Comparison of ENCODE assay signal across 8 cellular contexts in genomic region chr12:51820721-51821422, GRCh38. TPM values are rescaled to one million over a fixed set of nuclear protein-coding genes. Genes with fewer than 3 reads are reported as not detected.
DNase-seq lines count a peak whose midpoint lies in the region; ATAC-seq and TF ChIP-seq lines count a peak whose summit lies in the region.

No MANE protein-coding gene starts in this region.

- DNase-seq in KBM-7 (peak; percentile 80), Panc1 (ENCODE audit: low read depth, low spot score) (no peak), activated gamma-delta T cell treated with Interleukin-2 at 50 U/mL for 16 hours (peak; percentile 80), left ventricle myocardium inferior (peak; percentile 73)

- 0 out of 2 replicates have a peak, but pooled peaks cover 15% of the 10 kb centered on the region for H4K20me1 ChIP-seq in BLaER1

- CTCF ChIA-PET in Panc1 (lab: Charles Lee), result interaction anchor here (0.6 to 1.9 kb wide), 3 partner anchors 54 to 1264 kb away, joined by 3 to 9 read pairs (median 4); no protein-coding TSS in a partner anchor

- ATAC-seq in Panc1 (peak; percentile 84), GM18861 (IDR thresholded peaks at IDR 0.05; ENCODE audit: unreplicated experiment) (no peak), GM21619 (IDR thresholded peaks at IDR 0.05; ENCODE audit: unreplicated experiment) (no peak)

- POLR2A ChIA-PET in Panc1 (lab: Charles Lee), result interaction anchor here (0.5 to 0.6 kb wide), 2 partner anchors 169 to 750 kb away, joined by 3 to 11 read pairs; no protein-coding TSS in a partner anchor

- H3K4me1 ChIP-seq in BLaER1 (peaks cover 50% of the 10 kb centered on the region), Panc1 (ENCODE audit: control insufficient read depth, insufficient read depth, low read length) (no peaks in the 10 kb centered on the region), left ventricle myocardium inferior (peaks cover 14% of the 10 kb centered on the region), skeletal muscle satellite cell (ENCODE audit: control insufficient read depth, insufficient read depth, low read length) (peaks cover 39% of the 10 kb centered on the region)

- H3K36me3 ChIP-seq in BLaER1, result no peaks in the 10 kb centered on the region
- H3K36me3 ChIP-seq in Panc1 (ENCODE audit: control insufficient read depth, insufficient read depth, low read length), result no peaks in the 10 kb centered on the region
- no peaks in the 10 kb centered on the region for H3K36me3 ChIP-seq in left ventricle myocardium inferior
- H3K36me3 ChIP-seq in skeletal muscle satellite cell (ENCODE audit: insufficient read depth, low read length), result no peaks in the 10 kb centered on the region

- BruUV-seq in Panc1 (replicated peaks; lab: Mats Ljungman, UMichigan), result no TSS peak

- H3K9ac ChIP-seq in BLaER1 (peak overlapping the region; percentile 97), skeletal muscle satellite cell (ENCODE audit: low read depth, low read length) (peak overlapping the region; percentile 87)

- intact Hi-C loops in Panc1 (cut with micrococcal nuclease; ENCODE audit: unreplicated experiment), result loop anchor here (10.0 kb wide), 1 partner anchor 286 kb away; no protein-coding TSS in a partner anchor
- intact Hi-C loops in left ventricle myocardium inferior (cut with micrococcal nuclease), result no loop called here

- peak overlapping the region; percentile 88 for H3K4me2 ChIP-seq in BLaER1
- H3K4me2 ChIP-seq in skeletal muscle satellite cell (ENCODE audit: low read length), result peak overlapping the region; percentile 86

- H3K9me3 ChIP-seq in BLaER1 (no peaks in the 10 kb centered on the region), Panc1 (ENCODE audit: control insufficient read depth, insufficient read depth, low read depth, low read length) (no peaks in the 10 kb centered on the region), left ventricle myocardium inferior (replicated peaks) (no peaks in the 10 kb centered on the region), skeletal muscle satellite cell (replicated peaks; ENCODE audit: low read length) (no peaks in the 10 kb centered on the region)

- H3K27me3 ChIP-seq in BLaER1 (peaks cover 3% of the 10 kb centered on the region; the same call in 1 of the 2 replicates), Panc1 (ENCODE audit: control insufficient read depth, insufficient read depth, low read length) (no peaks in the 10 kb centered on the region), left ventricle myocardium inferior (ENCODE audit: low read depth) (peaks cover 49% of the 10 kb centered on the region), skeletal muscle satellite cell (ENCODE audit: control insufficient read depth, insufficient read depth, low read length) (no peaks in the 10 kb centered on the region)

- H3K27ac ChIP-seq in BLaER1 (peak overlapping the region; percentile 99), Panc1 (ENCODE audit: low read length) (no peak overlapping the region; the same call in 1 of the 2 replicates), left ventricle myocardium inferior (replicated peaks) (peak overlapping the region; percentile 62)

- TF ChIP-seq CTCF in Panc1 (IDR thresholded peaks at IDR 0.05) (peak; percentile 89), left ventricle myocardium inferior (IDR thresholded peaks at IDR 0.05; ENCODE audit: borderline replicate concordance) (peak; percentile 43)

- H3K4me3 ChIP-seq in BLaER1 (peak overlapping the region; percentile 95), Panc1 (ENCODE audit: low read depth in 2 of 2, low read length in 2 of 2) (peak overlapping the region; percentile 46 to 53), left ventricle myocardium inferior (peak overlapping the region; percentile 68), skeletal muscle satellite cell (ENCODE audit: low read length) (peak overlapping the region; percentile 77)

- in situ Hi-C loops in KBM-7 (cut with MboI; ENCODE audit: low pct_unique_long_range_greater_than_20kb, low sequenced_read_pairs) (no loop called here), Panc1 (cut with HindIII; ENCODE audit: low pct_unique_long_range_greater_than_20kb, low sequenced_read_pairs) (no loop called here)

RNA-seq across cellular contexts. Expression of gene FIGNL2, which starts 27.6 kb away (rescaled TPM):
- total RNA-seq in Panc1 (2021; ENCODE audit: unreplicated experiment) (0.23 TPM), left ventricle myocardium inferior (0.30 TPM)
- polyA plus RNA-seq in Panc1 (2012; ENCODE audit: insufficient read length), result 0.11 TPM
- total RNA-seq in skeletal muscle satellite cell (2012; rRNA removed), result not detected in 2 replicates
